In genomic region chr5:893137-893506, GRCh38 we compare ENCODE assay signal across 8 cellular contexts. TPM values are rescaled to one million over a fixed set of nuclear protein-coding genes. Genes with fewer than 3 reads are reported as not detected.
DNase-seq lines count a peak whose midpoint lies in the region; ATAC-seq, FAIRE-seq and TF ChIP-seq lines count a peak whose summit lies in the region.

No MANE protein-coding gene starts in this region.

- H3K9me2 ChIP-seq in GM23248 (ENCODE audit: insufficient read depth) (no peaks in the 10 kb centered on the region), PC-3 (replicated peaks; ENCODE audit: low read length) (no peaks in the 10 kb centered on the region)

- H3K27ac ChIP-seq in CD4-positive, alpha-beta T cell (ENCODE audit: low read depth, low read length) = no peak overlapping the region
- H3K27ac ChIP-seq in GM23248 (no peak overlapping the region), PC-3 (ENCODE audit: low read length) (peak overlapping the region; percentile 27), esophagus muscularis mucosa (replicated peaks in 1 of 4) (peak overlapping the region in 3 of 4 donors; percentile 81 to 94 (median 92)), sigmoid colon (peak overlapping the region in 2 of 4 donors; percentile 83 to 92)

- H3K36me3 Mint-ChIP-seq in CD4-positive, alpha-beta T cell (ENCODE audit: low read depth) = peaks cover 28% of the 10 kb centered on the region

- no peaks in the 10 kb centered on the region for H3K27me3 ChIP-seq in CD4-positive, alpha-beta T cell (ENCODE audit: control insufficient read depth, insufficient read depth, low read length)
- H3K27me3 ChIP-seq in GM23248 (replicated peaks; ENCODE audit: insufficient read depth) (no peaks in the 10 kb centered on the region), PC-3 (ENCODE audit: low read length) (no peaks in the 10 kb centered on the region), esophagus muscularis mucosa (no peaks in the 10 kb centered on the region), sigmoid colon (no peaks in the 10 kb centered on the region)

- H2AFZ ChIP-seq in GM23248 = peak overlapping the region; percentile 75
- H2AFZ ChIP-seq in PC-3 (ENCODE audit: low read length) = no peak overlapping the region

- POLR2A ChIA-PET in CD4-positive, alpha-beta T cell (lab: Charles Lee) = interaction anchor here (0.6 to 1.3 kb wide), 8 partner anchors 10 to 494 kb away, joined by 3 to 5 read pairs (median 3); partner anchors contain the start of gene TPPP
- POLR2A ChIA-PET in PC-3 (lab: Charles Lee; ENCODE audit: unreplicated experiment) = interaction anchor here (0.6 to 0.7 kb wide), 2 partner anchors 39 to 209 kb away, joined by 3 to 4 read pairs; no protein-coding TSS in a partner anchor

- ATAC-seq in CD4-positive, alpha-beta T cell (ENCODE audit: poor library complexity) = no peak
- no peak for ATAC-seq in PC-3

- TF ChIP-seq EP300 in esophagus muscularis mucosa (IDR thresholded peaks at IDR 0.05) = no peak
- no peak for TF ChIP-seq EP300 in sigmoid colon (IDR thresholded peaks at IDR 0.05)

- H3K9ac ChIP-seq in GM23248 = peak overlapping the region; percentile 90
- peak overlapping the region; percentile 99 for H3K9ac ChIP-seq in PC-3 (ENCODE audit: low read length)

- DNase-seq in CD4-positive, alpha-beta T cell = no peak
- peak; percentile 2 for DNase-seq in GM23248
- no peak for DNase-seq in PC-3
- DNase-seq in esophagus muscularis mucosa (ENCODE audit: extremely low spot score) = no peak
- peak; percentile 62 for DNase-seq in sigmoid colon
- no peak for DNase-seq in NCI-H69 (lab: John Stamatoyannopoulos, UW)
- no peak for DNase-seq in COLO829 (ENCODE audit: low spot score)
- DNase-seq in urothelium cell line (ENCODE audit: low spot score) = no peak

- no peaks in the 10 kb centered on the region for H3K27me3 Mint-ChIP-seq in CD4-positive, alpha-beta T cell

- H3K4me1 ChIP-seq in GM23248 (ENCODE audit: insufficient read depth) = peaks cover 7% of the 10 kb centered on the region; the same call in 1 of the 2 replicates
- H3K4me1 ChIP-seq in PC-3 (ENCODE audit: insufficient read depth, low read length) = peaks cover 25% of the 10 kb centered on the region
- peaks cover 16 to 33% (median 25%) of the 10 kb centered on the region in 4 donors for H3K4me1 ChIP-seq in esophagus muscularis mucosa
- H3K4me1 ChIP-seq in sigmoid colon = peaks cover 0 to 26% (median 21%) of the 10 kb centered on the region in 4 donors

- H3K79me2 ChIP-seq in GM23248 (ENCODE audit: insufficient read depth) (peaks cover 72% of the 10 kb centered on the region), PC-3 (ENCODE audit: low read length) (peaks cover 83% of the 10 kb centered on the region)

- no peak for TF ChIP-seq POLR2A in esophagus muscularis mucosa (IDR thresholded peaks at IDR 0.05; ENCODE audit: low read depth)
- no peak for TF ChIP-seq POLR2A in sigmoid colon (IDR thresholded peaks at IDR 0.05)

- peak overlapping the region; percentile 76 for H3K4me3 Mint-ChIP-seq in CD4-positive, alpha-beta T cell

- no peaks in the 10 kb centered on the region for H3K9me3 Mint-ChIP-seq in CD4-positive, alpha-beta T cell

- CTCF ChIA-PET in CD4-positive, alpha-beta T cell (lab: Charles Lee) = interaction anchor here (1.2 kb wide), 1 partner anchor 10 kb away, joined by 6 read pairs; no protein-coding TSS in a partner anchor
- CTCF ChIA-PET in PC-3 (lab: Charles Lee) = no interaction called here

- H4K20me1 ChIP-seq in GM23248 (ENCODE audit: insufficient read depth) = no peaks in the 10 kb centered on the region; the same call in 1 of the 2 replicates
- H4K20me1 ChIP-seq in PC-3 (ENCODE audit: low read length) = peaks cover 14% of the 10 kb centered on the region; the same call in 1 of the 2 replicates

- peak overlapping the region; percentile 91 for H3K4me2 ChIP-seq in GM23248 (ENCODE audit: unreplicated experiment)
- peak overlapping the region; percentile 91 for H3K4me2 ChIP-seq in PC-3 (ENCODE audit: low read length)

- TF ChIP-seq CTCF in CD4-positive, alpha-beta T cell (IDR thresholded peaks at IDR 0.05) = no peak
- TF ChIP-seq CTCF in PC-3 (conservative IDR thresholded peaks at IDR 0.05; ENCODE audit: low read depth, low read length) (no peak), esophagus muscularis mucosa (IDR thresholded peaks at IDR 0.05) (no peak), sigmoid colon (IDR thresholded peaks at IDR 0.05) (no peak)

- H3K9me3 ChIP-seq in CD4-positive, alpha-beta T cell (ENCODE audit: control insufficient read depth, low read length) = no peaks in the 10 kb centered on the region
- H3K9me3 ChIP-seq in GM23248 (ENCODE audit: low read depth) (no peaks in the 10 kb centered on the region), PC-3 (ENCODE audit: low read length) (no peaks in the 10 kb centered on the region), esophagus muscularis mucosa (no peaks in the 10 kb centered on the region), sigmoid colon (no peaks in the 10 kb centered on the region)

- no peak overlapping the region for H3K27ac Mint-ChIP-seq in CD4-positive, alpha-beta T cell

- H3K4me3 ChIP-seq in GM23248 (peak overlapping the region; percentile 82), PC-3 (ENCODE audit: low read length) (peak overlapping the region; percentile 82), esophagus muscularis mucosa (peak overlapping the region; percentile 68 to 98 (median 92)), sigmoid colon (peak overlapping the region; percentile 76 to 96 (median 89))

- in situ Hi-C loops in GM23248 (cut with MboI) = no loop called here

- peaks cover 22% of the 10 kb centered on the region for H3K4me1 Mint-ChIP-seq in CD4-positive, alpha-beta T cell (ENCODE audit: low read depth)

- WGBS in GM23248 (ENCODE audit: low coverage in 1 of 2, low lambda C conversion rate in 2 of 2, missing lambda C conversion rate in 2 of 2), 2 experiments = 3 to 4% methylated on average over 21 to 31 of the region's 31 CpGs
- WGBS in esophagus muscularis mucosa = 4% methylated on average over 10 of the region's 31 CpGs
- WGBS in sigmoid colon, 2 donors = 1 to 3% methylated on average over 31 of the region's 31 CpGs

- intact Hi-C loops in CD4-positive, alpha-beta T cell (cut with DNase I, micrococcal nuclease) = loop anchor here in 1 of 2 experiments (2.0 to 10.0 kb wide), 6 partner anchors 111 to 909 kb away; partner anchors contain the start of genes CEP72, EXOC3, NDUFS6 and ZDHHC11B
- intact Hi-C loops in PC-3 (cut with micrococcal nuclease) (no loop called here), esophagus muscularis mucosa (cut with DNase I) (no loop called here), sigmoid colon (cut with DNase I) (loop anchor here (2.0 to 5.0 kb wide), 3 partner anchors 108 to 451 kb away; partner anchors contain the start of genes EXOC3 and ZDHHC11B)

- no peak for FAIRE-seq in urothelium cell line (lab: Jason Lieb, UNC)

- H3F3A ChIP-seq in GM23248 (ENCODE audit: insufficient read depth) = no peaks in the 10 kb centered on the region
- H3F3A ChIP-seq in PC-3 (ENCODE audit: low read length, unreplicated experiment) = no peaks in the 10 kb centered on the region

- BruUV-seq in PC-3 (replicated peaks; lab: Mats Ljungman, UMichigan) = no TSS peak

- peaks cover 12% of the 10 kb centered on the region; the same call in 1 of the 2 replicates for H3K36me3 ChIP-seq in GM23248 (ENCODE audit: low read depth)
- peaks cover 55% of the 10 kb centered on the region for H3K36me3 ChIP-seq in PC-3 (ENCODE audit: low read depth, low read length)
- H3K36me3 ChIP-seq in esophagus muscularis mucosa = peaks cover 30 to 35% (median 32%) of the 10 kb centered on the region in 4 donors
- H3K36me3 ChIP-seq in sigmoid colon = peaks cover 8 to 33% (median 16%) of the 10 kb centered on the region in 4 donors

RNA-seq across cellular contexts. Expression of gene TRIP13, which starts 0.4 kb away (rescaled TPM):
- under 1 TPM; 0.47 to 0.66 TPM for total RNA-seq in CD4-positive, alpha-beta T cell
- 19.5 and 24.0 TPM in 2 replicates for total RNA-seq in GM23248 (2014; rRNA removed; shearing (Covaris generic))
- polyA plus RNA-seq in GM23248 (2016; fragmentation: Nextera tagmentation; extraction: Ambion mirVana) = 20.4 and 25.9 TPM in 2 replicates
- 56.4 and 69.0 TPM in 2 replicates for total RNA-seq in PC-3 (2014; rRNA removed)
- total RNA-seq in esophagus muscularis mucosa = under 1 TPM in 3 of 4 donors, not detected in 1; 0.65 to 0.92 (median 0.66) TPM
- total RNA-seq in sigmoid colon = under 1 TPM in 3 of 4 donors, not detected in 1; 0.16 to 0.83 (median 0.54) TPM
- 1 to 10 TPM; 1.2 to 7.7 (median 3.9) TPM for polyA plus RNA-seq in sigmoid colon

RNA-seq across cellular contexts. Expression of gene BRD9, which starts 0.5 kb away (rescaled TPM):
- 100 to 1,000 TPM; 109 TPM for total RNA-seq in CD4-positive, alpha-beta T cell
- 25.9 and 30.6 TPM in 2 replicates for total RNA-seq in GM23248 (2014; rRNA removed; shearing (Covaris generic))
- polyA plus RNA-seq in GM23248 (2016; fragmentation: Nextera tagmentation; extraction: Ambion mirVana) (16.8 and 18.2 TPM in 2 replicates), sigmoid colon (10 to 100 TPM; 12.9 to 28.3 (median 14.4) TPM)
- total RNA-seq in PC-3 (2014; rRNA removed) (50.4 and 64.7 TPM in 2 replicates), esophagus muscularis mucosa (10 to 100 TPM; 26.5 to 44.9 (median 34.3) TPM), sigmoid colon (10 to 100 TPM; 21.4 to 38.8 (median 24.6) TPM)

RNA-seq across cellular contexts. Expression of gene ZDHHC11, which starts 42.3 kb away (rescaled TPM):
- 10 to 100 TPM; 13.3 to 18.3 TPM for total RNA-seq in CD4-positive, alpha-beta T cell
- total RNA-seq in GM23248 (2014; rRNA removed; shearing (Covaris generic)) = 0.65 TPM in 1 of 2 replicates, not detected in the other
- polyA plus RNA-seq in GM23248 (2016; fragmentation: Nextera tagmentation; extraction: Ambion mirVana) = 0.19 and 0.26 TPM in 2 replicates
- 21.5 and 26.0 TPM in 2 replicates for total RNA-seq in PC-3 (2014; rRNA removed)
- 10 to 100 TPM in 2 of 4 donors, 1 to 10 TPM in 2; 4.3 to 13.5 (median 10.9) TPM for total RNA-seq in esophagus muscularis mucosa
- total RNA-seq in sigmoid colon = 1 to 10 TPM; 1.8 to 8.0 (median 3.7) TPM
- 1 to 10 TPM in 1 of 3 donors, under 1 TPM in 1, not detected in 1; 0.60 to 4.9 TPM for polyA plus RNA-seq in sigmoid colon

Comparison
In these comparisons a context has a peak if more than half of its experiments do, and no peak if none do; other contexts are left out.
1. DNase-seq: peak in GM23248 (single experiment) and sigmoid colon (single experiment); none in CD4-positive, alpha-beta T cell (0 of 10), PC-3 (single experiment), esophagus muscularis mucosa (single experiment), NCI-H69 (single experiment), COLO829 (single experiment) and urothelium cell line (single experiment).
2. H3K27ac ChIP-seq: peak in PC-3 (single experiment) and esophagus muscularis mucosa (3 of 4); none in CD4-positive, alpha-beta T cell (single experiment) and GM23248 (single experiment).
3. RNA of gene TRIP13, which starts 0.4 kb away (total RNA-seq): 56.4 to 69.0 TPM in PC-3 and 19.5 to 24.0 TPM in GM23248; 0.65 to 0.92 TPM in esophagus muscularis mucosa, 0.47 to 0.66 TPM in CD4-positive, alpha-beta T cell and 0.16 to 0.83 TPM in sigmoid colon; every median in the first group is over 10 times any median in the second.
4. Peak in every context shown above with its lines, with median percentiles within 50 percentile points of each other: H3K4me3 ChIP-seq.